Comparison of ENCODE assay signal across 29 cellular contexts in genomic region chr7:122212754-122213153, GRCh38.
"Had no signal": no experiment of that assay in that cellular context is flagged by ENCODE, and none has a peak within 500 bp of the region (broad histone marks: within the 10 kb centered on the region; RNA-seq: fewer than 3 reads in every experiment).

No MANE protein-coding gene starts in this region.

- H3K27ac Mint-ChIP-seq: activated CD8-positive, alpha-beta T cell treated with anti-CD3 and anti-CD28 coated beads, Interleukin-2, amount 10 ng/mL, durations not matched to agents 7 days and 5 days; activated naive CD8-positive, alpha-beta T cell treated with anti-CD3 and anti-CD28 coated beads, Interleukin-2, amount 10 ng/mL, durations not matched to agents 7 days and 5 days; brain; T-helper 1 cell treated with Interleukin-12 subunit alpha and Interleukin-12 subunit beta and Interleukin-4 antibody, amounts not matched to agents 30 μg/mL and 1 μg/mL, for 36 hours had no signal

- H3K27me3 Mint-ChIP-seq: activated naive CD8-positive, alpha-beta T cell treated with anti-CD3 and anti-CD28 coated beads, Interleukin-2, amount 10 ng/mL, durations not matched to agents 7 days and 5 days; brain; central memory CD8-positive, alpha-beta T cell had no signal

- ATAC-seq: activated CD4-positive, CD25-positive, alpha-beta regulatory T cell treated with anti-CD3 and anti-CD28 coated beads, Interleukin-2, amount 50 U/mL, for 24 hours; activated CD8-positive, alpha-beta T cell treated with anti-CD3 and anti-CD28 coated beads, Interleukin-2, amount 10 ng/mL, durations not matched to agents 7 days and 5 days; Panc1 had no signal

- DNase-seq: activated CD4-positive, alpha-beta T cell treated with anti-CD3 and anti-CD28 coated beads for 4 hours; activated CD8-positive, alpha-beta memory T cell treated with anti-CD3 and anti-CD28 coated beads, Interleukin-2, amount 50 U/mL, for 48 hours; activated CD8-positive, alpha-beta T cell treated with anti-CD3 and anti-CD28 coated beads, Interleukin-2, amount 10 ng/mL, durations not matched to agents 7 days and 5 days; activated naive CD4-positive, alpha-beta T cell treated with anti-CD3 and anti-CD28 coated beads, Interleukin-2, amount 50 U/mL, for 16 hours; activated naive CD8-positive, alpha-beta T cell treated with anti-CD3 and anti-CD28 coated beads, Interleukin-2, amount 10 ng/mL, durations not matched to agents 7 days and 5 days; activated T-cell treated with anti-CD3 and anti-CD28 coated beads, Interleukin-2, amount 50 U/mL, for 1 hour; amniotic stem cell; Karpas-422; NCI-H1092; NCI-H1417 treated with DMSO at 0.1 percent for 48 hours; NCI-H1694; NCI-H2029; NCI-H2107; NCI-H2171 treated with DMSO at 0.1 percent for 48 hours; NCI-H345; NCI-H510A; NCI-H526 treated with DMSO at 0.1 percent for 48 hours; NCI-H82; NK-92 treated with Interleukin-12 subunit alpha and Interleukin-12 subunit beta, amount 100 ng/mL, for 24 hours; OCI-M1; Right ventricle myocardium superior; RPMI8226; SJCRH30; SK-N-SH had no signal

- H3K36me3 Mint-ChIP-seq: activated naive CD8-positive, alpha-beta T cell treated with anti-CD3 and anti-CD28 coated beads, Interleukin-2, amount 10 ng/mL, durations not matched to agents 7 days and 5 days; brain had no signal

- H3K4me3 ChIP-seq: SJCRH30 had no signal

- H3K9me3 Mint-ChIP-seq: T-helper 1 cell treated with Interleukin-12 subunit alpha and Interleukin-12 subunit beta and Interleukin-4 antibody, amounts not matched to agents 30 μg/mL and 1 μg/mL, for 36 hours had no signal

- H3K4me1 Mint-ChIP-seq: activated naive CD8-positive, alpha-beta T cell treated with anti-CD3 and anti-CD28 coated beads, Interleukin-2, amount 10 ng/mL, durations not matched to agents 7 days and 5 days; brain; central memory CD8-positive, alpha-beta T cell had no signal

- H3K4me3 Mint-ChIP-seq: activated CD8-positive, alpha-beta T cell treated with anti-CD3 and anti-CD28 coated beads, Interleukin-2, amount 10 ng/mL, durations not matched to agents 7 days and 5 days; activated naive CD8-positive, alpha-beta T cell treated with anti-CD3 and anti-CD28 coated beads, Interleukin-2, amount 10 ng/mL, durations not matched to agents 7 days and 5 days; brain; central memory CD8-positive, alpha-beta T cell; T-helper 1 cell treated with Interleukin-12 subunit alpha and Interleukin-12 subunit beta and Interleukin-4 antibody, amounts not matched to agents 30 μg/mL and 1 μg/mL, for 36 hours had no signal
